ENCODE assay signal across 1 cellular context in the genomic region with DNA sequence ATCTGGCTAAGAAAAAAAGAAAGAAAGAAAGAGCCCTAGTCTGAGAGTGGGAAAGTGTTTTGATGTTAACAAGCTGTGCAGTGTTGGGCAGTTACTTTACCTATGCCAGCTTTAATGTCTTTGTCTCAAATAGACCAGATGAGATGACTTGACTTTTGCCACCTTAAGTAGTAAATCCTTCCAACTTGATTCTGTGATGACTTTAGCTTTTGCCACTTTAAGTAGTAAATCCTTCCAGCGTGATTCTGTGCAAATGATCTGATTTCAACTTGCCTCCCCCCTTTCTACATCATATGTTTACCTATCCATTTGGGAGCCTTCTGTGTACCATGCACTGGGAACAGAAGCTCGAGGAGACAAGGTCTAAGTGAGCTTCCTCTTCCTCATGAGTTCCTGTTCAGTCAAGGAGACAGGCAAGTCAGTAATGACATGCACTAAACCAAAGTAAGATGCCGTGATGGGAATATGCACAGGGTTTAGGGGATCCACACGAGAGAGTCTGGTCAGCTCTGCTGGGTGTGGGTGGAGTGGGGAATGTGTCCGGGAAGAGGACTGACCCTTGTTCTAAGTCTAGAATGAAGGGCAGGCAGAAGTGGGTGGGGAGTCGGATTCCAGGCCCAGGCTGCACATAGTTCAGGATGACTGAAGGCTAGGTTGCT.
TF ChIP-seq lines count a peak whose summit lies in the region.

No MANE protein-coding gene starts in this region.

TF ChIP-seq in IMR-90, 13 proteins besides CTCF, POLR2A, EP300 and RAD21:
- TF ChIP-seq CEBPB (IDR thresholded peaks at IDR 0.05; ENCODE audit: low read depth, low read length) (no peak), CHD1 (IDR thresholded peaks at IDR 0.05; ENCODE audit: low read depth, low read length) (no peak), FOS (IDR thresholded peaks at IDR 0.05; ENCODE audit: low read depth, low read length) (no peak), USF2 (IDR thresholded peaks at IDR 0.05; ENCODE audit: low read depth, low read length) (no peak), NFE2L2 (IDR thresholded peaks at IDR 0.05; ENCODE audit: low read depth, low read length) (no peak), MAFK (IDR thresholded peaks at IDR 0.05; ENCODE audit: low read depth, low read length) (no peak)
